Comparison of ENCODE assay signal across 8 cellular contexts in genomic region chr16:56520251-56520577, GRCh38. TPM values are rescaled to one million over a fixed set of nuclear protein-coding genes. Genes with fewer than 3 reads are reported as not detected.
DNase-seq lines count a peak whose midpoint lies in the region; ATAC-seq and TF ChIP-seq lines count a peak whose summit lies in the region.

No MANE protein-coding gene starts in this region.

- H3K4me1 ChIP-seq in SJCRH30 (peaks cover 5% of the 10 kb centered on the region; the same call in 1 of the 2 replicates), esophagus muscularis mucosa (peaks cover 32 to 48% (median 41%) of the 10 kb centered on the region in 4 donors), prostate gland (replicated peaks) (peaks cover 5% of the 10 kb centered on the region)

- intact Hi-C loops in esophagus muscularis mucosa (cut with DNase I) = no loop called here
- intact Hi-C loops in prostate gland (cut with DNase I) = no loop called here

- peaks cover 5% of the 10 kb centered on the region; the same call in 1 of the 2 replicates for H3K27me3 ChIP-seq in SJCRH30
- H3K27me3 ChIP-seq in esophagus muscularis mucosa = no peaks in the 10 kb centered on the region
- no peaks in the 10 kb centered on the region for H3K27me3 ChIP-seq in prostate gland (replicated peaks; ENCODE audit: insufficient read depth)

- H3K27ac ChIP-seq in SJCRH30 = no peak overlapping the region
- peak overlapping the region; percentile 86 to 91 (median 86) for H3K27ac ChIP-seq in esophagus muscularis mucosa (replicated peaks in 1 of 4)
- peak overlapping the region; percentile 88 to 91 for H3K27ac ChIP-seq in prostate gland

- peak overlapping the region; percentile 75 for H3K4me3 ChIP-seq in GM12864 (ENCODE audit: low read depth, low read length)
- H3K4me3 ChIP-seq in SJCRH30 = peak overlapping the region; percentile 73
- peak overlapping the region; percentile 78 to 99 (median 98) for H3K4me3 ChIP-seq in esophagus muscularis mucosa
- peak overlapping the region; percentile 90 to 97 for H3K4me3 ChIP-seq in prostate gland

- TF ChIP-seq CTCF in GM12864 (IDR thresholded peaks at IDR 0.05; ENCODE audit: low read depth, low read length, missing control alignments) (no peak), esophagus muscularis mucosa (IDR thresholded peaks at IDR 0.05) (no peak), prostate gland (IDR thresholded peaks at IDR 0.05) (no peak)

- WGBS in esophagus muscularis mucosa = 19% methylated on average over 4 of the region's 4 CpGs
- WGBS in prostate gland = 11% methylated on average over 4 of the region's 4 CpGs

- no peak for ATAC-seq in HG03159 (IDR thresholded peaks at IDR 0.05; ENCODE audit: unreplicated experiment)

- no peaks in the 10 kb centered on the region for H3K36me3 ChIP-seq in SJCRH30
- H3K36me3 ChIP-seq in esophagus muscularis mucosa = no peaks in the 10 kb centered on the region
- H3K36me3 ChIP-seq in prostate gland = no peaks in the 10 kb centered on the region

- H3K9me3 ChIP-seq in SJCRH30 (replicated peaks) = no peaks in the 10 kb centered on the region
- no peaks in the 10 kb centered on the region for H3K9me3 ChIP-seq in esophagus muscularis mucosa
- no peaks in the 10 kb centered on the region for H3K9me3 ChIP-seq in prostate gland

- no peak for DNase-seq in GM12864 (ENCODE audit: low read depth)
- DNase-seq in SJCRH30 = no peak
- no peak for DNase-seq in esophagus muscularis mucosa (ENCODE audit: extremely low spot score)
- no peak for DNase-seq in prostate gland (ENCODE audit: low spot score)
- no peak for DNase-seq in AG08395 (ENCODE audit: low spot score)
- no peak for DNase-seq in kidney tubule cell (ENCODE audit: low spot score)
- no peak for DNase-seq in SHP77 treated with DMSO at 0.1 percent for 48 hours (lab: John Stamatoyannopoulos, UW)

- TF ChIP-seq POLR2A in esophagus muscularis mucosa (IDR thresholded peaks at IDR 0.05; ENCODE audit: low read depth) (no peak), prostate gland (IDR thresholded peaks at IDR 0.05) (no peak)

- TF ChIP-seq EP300 in esophagus muscularis mucosa (IDR thresholded peaks at IDR 0.05) = no peak

RNA-seq across cellular contexts. Expression of gene BBS2, which starts 0.4 kb away (rescaled TPM):
- total RNA-seq in SJCRH30 (2014; rRNA removed; shearing (Covaris generic)) = 10.9 and 11.7 TPM in 2 replicates
- total RNA-seq in esophagus muscularis mucosa = 10 to 100 TPM; 33.2 to 47.8 (median 39.0) TPM
- total RNA-seq in prostate gland = 10 to 100 TPM; 68.9 to 70.5 TPM

RNA-seq across cellular contexts. Expression of gene MT4, which starts 44.7 kb away (rescaled TPM):
- not detected in 2 replicates for total RNA-seq in SJCRH30 (2014; rRNA removed; shearing (Covaris generic))
- total RNA-seq in esophagus muscularis mucosa = not detected
- not detected for total RNA-seq in prostate gland
